ENCODE assay signal across 23 cellular contexts in the genomic region with DNA sequence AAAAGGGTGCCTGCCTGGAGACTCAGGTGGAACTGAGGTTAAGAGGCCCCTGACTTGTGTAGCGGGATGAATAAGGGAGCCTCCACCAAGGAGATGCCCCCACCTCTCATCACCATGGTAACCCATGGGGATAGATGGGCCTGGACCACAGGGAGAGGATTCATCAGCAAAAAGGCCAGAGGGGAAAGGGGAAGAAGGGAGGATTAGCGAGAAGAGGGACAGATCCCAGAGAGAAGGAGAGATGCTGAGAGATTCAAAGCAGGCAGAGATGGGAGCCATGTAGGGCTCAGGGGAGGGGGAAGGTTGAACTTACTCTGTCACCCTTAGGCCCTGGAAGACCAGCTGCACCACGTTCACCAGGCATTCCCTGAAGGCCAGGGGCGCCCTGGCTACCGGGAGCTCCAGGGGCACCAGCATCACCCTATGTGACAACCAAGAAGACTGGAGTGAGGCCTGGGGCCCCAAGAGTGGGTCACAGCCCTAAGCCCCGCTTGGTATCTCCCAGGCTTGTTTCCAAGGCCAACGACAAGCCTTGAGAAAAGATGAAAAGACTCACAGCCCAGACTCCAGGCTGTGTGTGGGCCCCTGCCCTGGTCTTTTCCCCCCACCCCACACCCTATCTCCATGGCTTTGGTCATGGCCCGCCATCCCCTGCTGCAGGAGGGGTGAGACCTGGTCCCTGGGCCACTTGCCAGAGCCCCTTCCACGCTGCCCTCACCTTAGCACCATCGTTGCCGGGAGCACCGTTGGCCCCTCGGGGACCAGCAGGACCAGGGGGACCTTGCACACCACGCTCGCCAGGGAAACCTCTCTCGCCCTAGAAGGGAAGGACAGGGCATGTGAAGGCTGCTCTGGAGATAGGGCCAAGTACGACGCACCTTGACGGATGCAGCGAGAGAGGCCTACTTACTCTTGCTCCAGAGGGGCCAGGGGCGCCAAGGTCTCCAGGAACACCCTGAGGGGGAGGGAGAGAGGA. TPM values are rescaled to one million over a fixed set of nuclear protein-coding genes. Genes with fewer than 3 reads are reported as not detected.
A peak's percentile ranks its signal among the peaks of the same experiment; 100 is the strongest.
DNase-seq lines count a peak whose midpoint lies in the region; ATAC-seq, FAIRE-seq and TF ChIP-seq lines count a peak whose summit lies in the region.
"Had no signal": no experiment of that assay in that cellular context is flagged by ENCODE, and none has a peak within 500 bp of the region (broad histone marks: within the 10 kb centered on the region; RNA-seq: fewer than 3 reads in every experiment).

No MANE protein-coding gene starts in this region.

- peak overlapping the region; percentile 92 for H3K27ac ChIP-seq in ACC112 (ENCODE audit: low read depth, low read length)
- peak overlapping the region; percentile 96 for H3K27ac ChIP-seq in osteoblast (ENCODE audit: low read depth, low read length)
- H3K27ac ChIP-seq: epithelial cell of prostate, PC-9 had no signal

- H3K4me3 Mint-ChIP-seq in T-helper 17 cell (no peak overlapping the region), progenitor cell of endocrine pancreas (ENCODE audit: low read depth) (no peak overlapping the region)
- H3K4me3 Mint-ChIP-seq: dendritic cell treated with granulocyte-macrophage colony-stimulating factor and Interleukin-4, amounts not matched to agents 40 ng/mL and 50 ng/mL, for 4 days; nephron progenitor cell; stimulated activated naive CD8-positive, alpha-beta T cell treated with anti-CD3 and anti-CD28 coated beads, Interleukin-15, amount 100 ng/mL, for 72 hours had no signal

- H3K27me3 Mint-ChIP-seq in T-helper 17 cell, result peaks cover 4% of the 10 kb centered on the region
- H3K27me3 Mint-ChIP-seq in progenitor cell of endocrine pancreas, result no peaks in the 10 kb centered on the region
- H3K27me3 Mint-ChIP-seq: IgD-negative memory B cell had no signal

- DNase-seq in GM12892 (ENCODE audit: insufficient read length), result no peak
- peak; percentile 65 for DNase-seq in dedifferentiated amniotic fluid mesenchymal stem cell (ENCODE audit: extremely low spot score)
- DNase-seq in osteoblast (ENCODE audit: insufficient read length, low spot score, missing footprints), result peak; percentile 67
- no peak for DNase-seq in T-helper 9 cell
- DNase-seq in T-helper 17 cell, result no peak
- no peak for DNase-seq in progenitor cell of endocrine pancreas (ENCODE audit: low spot score, unreplicated experiment)
- DNase-seq: activated CD4-positive, alpha-beta T cell treated with anti-CD3 and anti-CD28 coated beads for 48 hours; activated naive CD4-positive, alpha-beta T cell treated with Interleukin-2 at 50 U/mL for 16 hours; aorta; COR-L47; head of caudate nucleus; NCI-H2029 treated with DMSO at 0.1 percent for 48 hours; NCI-H69; nephron progenitor cell; PC-9; retina; stimulated activated naive CD8-positive, alpha-beta T cell treated with anti-CD3 and anti-CD28 coated beads, Interleukin-15, amount 100 ng/mL, for 72 hours had no signal

- no peak overlapping the region; the same call in 1 of the 2 replicates for H3K4me3 ChIP-seq in ACC112 (ENCODE audit: low read depth, low read length)
- no peak overlapping the region for H3K4me3 ChIP-seq in osteoblast (ENCODE audit: insufficient read depth, low read length)
- H3K4me3 ChIP-seq: PC-9 had no signal

- H3K4me2 ChIP-seq in osteoblast (ENCODE audit: insufficient read depth, low read length), result no peak overlapping the region
- H3K4me2 ChIP-seq: PC-9 had no signal

- TF ChIP-seq CTCF in osteoblast (IDR thresholded peaks at IDR 0.05; ENCODE audit: extremely low read depth, low read depth, low read length) (no peak), progenitor cell of endocrine pancreas (IDR thresholded peaks at IDR 0.05; ENCODE audit: unreplicated experiment) (no peak)

- peaks cover 93% of the 10 kb centered on the region for H3K4me1 ChIP-seq in ACC112 (ENCODE audit: control insufficient read depth, insufficient read depth, low read length, unreplicated experiment)
- peaks cover 49% of the 10 kb centered on the region for H3K4me1 ChIP-seq in osteoblast (ENCODE audit: insufficient read depth, low read length)

- H3K9me3 Mint-ChIP-seq in progenitor cell of endocrine pancreas (ENCODE audit: low read depth), result no peaks in the 10 kb centered on the region
- H3K9me3 Mint-ChIP-seq: dendritic cell treated with granulocyte-macrophage colony-stimulating factor and Interleukin-4, amounts not matched to agents 40 ng/mL and 50 ng/mL, for 4 days; IgD-negative memory B cell; nephron progenitor cell; stimulated activated naive CD8-positive, alpha-beta T cell treated with anti-CD3 and anti-CD28 coated beads, Interleukin-15, amount 100 ng/mL, for 72 hours had no signal

- no peaks in the 10 kb centered on the region for H3K36me3 Mint-ChIP-seq in T-helper 17 cell (ENCODE audit: low read depth)
- no peaks in the 10 kb centered on the region for H3K36me3 Mint-ChIP-seq in progenitor cell of endocrine pancreas (ENCODE audit: insufficient read depth)
- H3K36me3 Mint-ChIP-seq: IgD-negative memory B cell had no signal

- no peak overlapping the region for H3K27ac Mint-ChIP-seq in T-helper 17 cell
- no peak overlapping the region for H3K27ac Mint-ChIP-seq in progenitor cell of endocrine pancreas
- H3K27ac Mint-ChIP-seq: dendritic cell treated with granulocyte-macrophage colony-stimulating factor and Interleukin-4, amounts not matched to agents 40 ng/mL and 50 ng/mL, for 4 days; IgD-negative memory B cell; nephron progenitor cell had no signal

- peaks cover 94% of the 10 kb centered on the region for H4K20me1 ChIP-seq in osteoblast (ENCODE audit: insufficient read depth, low read length)

- peaks cover 60% of the 10 kb centered on the region for H3K79me2 ChIP-seq in ACC112 (ENCODE audit: control insufficient read depth, insufficient read depth, low read length, unreplicated experiment)
- peaks cover 59% of the 10 kb centered on the region for H3K79me2 ChIP-seq in osteoblast (ENCODE audit: insufficient read depth, low read length)

- peaks cover 78% of the 10 kb centered on the region for H3K36me3 ChIP-seq in ACC112 (ENCODE audit: insufficient read depth, low read length)
- H3K36me3 ChIP-seq in osteoblast (ENCODE audit: insufficient read depth, low read length), result peaks cover 100% of the 10 kb centered on the region

- H3K9me3 ChIP-seq in osteoblast (ENCODE audit: low read depth, low read length), result no peaks in the 10 kb centered on the region
- H3K9me3 ChIP-seq in T-helper 17 cell (ENCODE audit: control insufficient read depth, low read length, poor library complexity, severe bottlenecking), result no peaks in the 10 kb centered on the region

- no peaks in the 10 kb centered on the region for H3K27me3 ChIP-seq in ACC112 (ENCODE audit: insufficient read depth, low read length)
- no peaks in the 10 kb centered on the region for H3K27me3 ChIP-seq in osteoblast (ENCODE audit: insufficient read depth, low read length)

- FAIRE-seq in GM12892 (lab: Jason Lieb, UNC), result peak; percentile 40
- FAIRE-seq: islet of Langerhans had no signal

- no peak for ATAC-seq in HG02763 (IDR thresholded peaks at IDR 0.05; ENCODE audit: unreplicated experiment)
- ATAC-seq in T-helper 17 cell, result no peak
- ATAC-seq: stimulated activated naive CD8-positive, alpha-beta T cell treated with anti-CD3 and anti-CD28 coated beads, Interleukin-15, amount 100 ng/mL, for 72 hours had no signal

- H2AFZ ChIP-seq in ACC112 (ENCODE audit: low read length, unreplicated experiment), result no peak overlapping the region
- no peak overlapping the region for H2AFZ ChIP-seq in osteoblast (ENCODE audit: low read length)
- H2AFZ ChIP-seq: PC-9 had no signal

- TF ChIP-seq POLR2A in GM12892 (IDR thresholded peaks at IDR 0.05; ENCODE audit: low read depth, low read length), result no peak

- H3K4me1 Mint-ChIP-seq in T-helper 17 cell (peaks cover 2% of the 10 kb centered on the region), progenitor cell of endocrine pancreas (ENCODE audit: low read depth) (no peaks in the 10 kb centered on the region)
- H3K4me1 Mint-ChIP-seq: nephron progenitor cell had no signal

RNA-seq across cellular contexts. Expression of a gene that starts 10.1 kb away (rescaled TPM):
- 4.8 TPM for polyA plus RNA-seq in GM12892 (2012; ENCODE audit: missing spikeins)
- total RNA-seq in osteoblast, result 6,718 and 8,987 TPM in 2 replicates
- total RNA-seq in T-helper 17 cell, result 10 to 100 TPM; 15.4 to 16.6 TPM
- total RNA-seq in progenitor cell of endocrine pancreas, result 26.7 and 38.4 TPM in 2 replicates

RNA-seq across cellular contexts. Expression of a gene that starts 25.6 kb away (rescaled TPM):
- polyA plus RNA-seq in GM12892 (2012; ENCODE audit: missing spikeins), result 0.68 TPM
- 0.29 TPM in 1 of 2 replicates, not detected in the other for total RNA-seq in osteoblast
- total RNA-seq in T-helper 17 cell, result not detected
- not detected in 2 replicates for total RNA-seq in progenitor cell of endocrine pancreas
- total RNA-seq: PC-9 had no signal

RNA-seq across cellular contexts. Expression of a gene that starts 40.9 kb away (rescaled TPM):
- polyA plus RNA-seq in GM12892 (2012; ENCODE audit: missing spikeins), result 32.1 TPM
- total RNA-seq in osteoblast (44.2 and 48.9 TPM in 2 replicates), T-helper 17 cell (100 to 1,000 TPM in 1 of 2 donors, 10 to 100 TPM in 1; 82.9 to 111 TPM), progenitor cell of endocrine pancreas (34.3 and 35.7 TPM in 2 replicates)

Comparison
In these comparisons a context has a peak if more than half of its experiments do, and no peak if none do; other contexts are left out.
1. DNase-seq: peak in dedifferentiated amniotic fluid mesenchymal stem cell (single experiment) and osteoblast (single experiment); none in GM12892 (single experiment), T-helper 9 cell (single experiment), T-helper 17 cell (0 of 3) and progenitor cell of endocrine pancreas (single experiment).
2. RNA of a gene that starts 10.1 kb away (total RNA-seq): 6,718 to 8,987 TPM in osteoblast; 26.7 to 38.4 TPM in progenitor cell of endocrine pancreas and 15.4 to 16.6 TPM in T-helper 17 cell; every median in the first group is over 100 times any median in the second.